In genomic region chr2:131521524-131521923, GRCh38 we compare ENCODE assay signal across 13 cellular contexts. TPM values are rescaled to one million over a fixed set of nuclear protein-coding genes. Genes with fewer than 3 reads are reported as not detected.
DNase-seq lines count a peak whose midpoint lies in the region; ATAC-seq, FAIRE-seq and TF ChIP-seq lines count a peak whose summit lies in the region.
"Not testable (repeated sequence)": the region's sequence is repeated elsewhere in the genome, so short reads cannot be mapped to it uniquely, and the experiment has no call there.
"Had no signal": no experiment of that assay in that cellular context is flagged by ENCODE, and none has a peak within 500 bp of the region (broad histone marks: within the 10 kb centered on the region; RNA-seq: fewer than 3 reads in every experiment).

No MANE protein-coding gene starts in this region.

- not testable (repeated sequence) for TF ChIP-seq CTCF in CD14-positive monocyte (IDR thresholded peaks at IDR 0.05); K562 (IDR thresholded peaks at IDR 0.05 in 2 of 3, conservative IDR thresholded peaks at IDR 0.05 in 1 of 3; ENCODE audit: insufficient read depth in 2 of 3, low read depth in 1 of 3, low read length in 3 of 3); testis (IDR thresholded peaks at IDR 0.05)

- H2AFZ ChIP-seq in K562 (ENCODE audit: low read depth, low read length) = not testable (repeated sequence)

- H3K79me2 ChIP-seq in K562 (ENCODE audit: control insufficient read depth, insufficient read depth, low read length) = not testable (repeated sequence)

- not testable (repeated sequence) for H3K9me1 ChIP-seq in K562 (ENCODE audit: control insufficient read depth, insufficient read depth, low read length)

- not testable (repeated sequence) for H3K4me3 ChIP-seq in K562, testis

- H3K36me3 Mint-ChIP-seq in CD14-positive monocyte = peaks cover 23 to 51% of the 10 kb centered on the region in 2 donors
- H3K36me3 Mint-ChIP-seq in T-helper 2 cell treated with Interferon-gamma antibody and Interleukin-4, amounts not matched to agents 5 μg/mL and 100 μg/mL, for 36 hours (ENCODE audit: low read depth) = peaks cover 13% of the 10 kb centered on the region

- H3K9me3 Mint-ChIP-seq in CD14-positive monocyte; T-helper 2 cell treated with Interferon-gamma antibody and Interleukin-4, amounts not matched to agents 5 μg/mL and 100 μg/mL, for 36 hours: not testable (repeated sequence)

- not testable (repeated sequence) for H4K20me1 ChIP-seq in K562 (replicated peaks; ENCODE audit: control insufficient read depth, insufficient read depth, low read length)

- DNase-seq in CD14-positive monocyte (ENCODE audit: low spot score) (peak; percentile 29), Right ventricle myocardium superior (peak; percentile 6), mesenteric fat pad (ENCODE audit: low spot score) (peak; percentile 47), testis (peak; percentile 7)
- not testable (repeated sequence) for DNase-seq in T-helper 2 cell treated with Interferon-gamma antibody and Interleukin-4, amounts not matched to agents 5 μg/mL and 100 μg/mL, for 36 hours (ENCODE audit: low spot score); K562 (ENCODE audit: extremely low read depth in 1 of 4, low spot score in 3 of 4)

- not testable (repeated sequence) for H3K27ac ChIP-seq in K562 (ENCODE audit: extremely low read depth, low read depth, low read length); testis

- not testable (repeated sequence) for H3K27me3 Mint-ChIP-seq in CD14-positive monocyte (ENCODE audit: low read depth in 3 of 3); T-helper 2 cell treated with Interferon-gamma antibody and Interleukin-4, amounts not matched to agents 5 μg/mL and 100 μg/mL, for 36 hours (ENCODE audit: low read depth)

- ATAC-seq in K562; Right ventricle myocardium superior (ENCODE audit: poor library complexity): not testable (repeated sequence)

- H3K27ac Mint-ChIP-seq in CD14-positive monocyte = not testable (repeated sequence)
- H3K27ac Mint-ChIP-seq in T-helper 2 cell treated with Interferon-gamma antibody and Interleukin-4, amounts not matched to agents 5 μg/mL and 100 μg/mL, for 36 hours = peak overlapping the region; percentile 15

- not testable (repeated sequence) for H3K9ac ChIP-seq in K562 (ENCODE audit: insufficient read depth in 1 of 2, low read depth in 2 of 2, low read length in 2 of 2)

- POLR2A ChIA-PET in K562 (lab: Yijun Ruan, JAX) = not testable (repeated sequence)

- not testable (repeated sequence) for H3K4me1 Mint-ChIP-seq in CD14-positive monocyte; T-helper 2 cell treated with Interferon-gamma antibody and Interleukin-4, amounts not matched to agents 5 μg/mL and 100 μg/mL, for 36 hours (ENCODE audit: low read depth)

- peaks cover 32% of the 10 kb centered on the region; the same call in 1 of the 3 replicates for H3K36me3 ChIP-seq in K562 (ENCODE audit: control insufficient read depth, insufficient read depth, low read length)
- not testable (repeated sequence) for H3K36me3 ChIP-seq in testis (ENCODE audit: low read depth, missing control alignments)

- TF ChIP-seq RAD21 in K562 (CRISPR knock-in tag; conservative IDR thresholded peaks at IDR 0.05 in 1 of 2, IDR thresholded peaks at IDR 0.05 in 1 of 2) = not testable (repeated sequence)

- H3K4me1 ChIP-seq in K562 (replicated peaks in 1 of 2; ENCODE audit: control insufficient read depth in 2 of 2, insufficient read depth in 2 of 2, low read length in 2 of 2) (peaks cover 0 to 13% of the 10 kb centered on the region in 2 experiments; a peak in 2 of 5 replicates), testis (peaks cover 11% of the 10 kb centered on the region)

- WGBS in K562 (ENCODE audit: insufficient coverage, low coverage, missing lambda C conversion rate) = 81% methylated on average over 4 of the region's 6 CpGs
- WGBS in testis, 2 donors = 76% methylated on average over 6 of the region's 6 CpGs

- intact Hi-C loops in CD14-positive monocyte (cut with micrococcal nuclease); K562 (cut with micrococcal nuclease); Right ventricle myocardium superior (cut with DNase I); testis (cut with DNase I; ENCODE audit: low total_unique reads): not testable (repeated sequence)

- peak; percentile 55 for FAIRE-seq in K562 (lab: Jason Lieb, UNC)

- TF ChIP-seq POLR2A in K562 (conservative IDR thresholded peaks at IDR 0.05); testis (IDR thresholded peaks at IDR 0.05): not testable (repeated sequence)

- in situ Hi-C loops in K562 (cut with MboI) = loop anchor here (5.0 to 25.0 kb wide), 2 partner anchors 1184 to 1374 kb away; partner anchors contain the start of genes CCDC74B and IMP4

- not testable (repeated sequence) for H3K27me3 ChIP-seq in K562 (ENCODE audit: control insufficient read depth in 2 of 2, insufficient read depth in 2 of 2, low read length in 2 of 2); testis

- BruUV-seq in K562 (replicated peaks; lab: Mats Ljungman, UMichigan) = not testable (repeated sequence)

- not testable (repeated sequence) for H3K9me3 ChIP-seq in K562 (replicated peaks; ENCODE audit: control insufficient read depth, insufficient read depth, low read depth, low read length); testis

- not testable (repeated sequence) for H3K4me2 ChIP-seq in K562 (ENCODE audit: insufficient read depth, low read length)

- not testable (repeated sequence) for H3K4me3 Mint-ChIP-seq in CD14-positive monocyte; T-helper 2 cell treated with Interferon-gamma antibody and Interleukin-4, amounts not matched to agents 5 μg/mL and 100 μg/mL, for 36 hours

- TF ChIP-seq EP300 in K562 (IDR thresholded peaks at IDR 0.05; ENCODE audit: low read length) = not testable (repeated sequence)

- CTCF ChIA-PET in K562 (lab: Yijun Ruan, JAX; ENCODE audit: low intra/inter-chr PET ratio) = not testable (repeated sequence)

RNA-seq across cellular contexts. Expression of gene CCDC74A, which starts 6.2 kb away (rescaled TPM):
- polyA plus RNA-seq in CD14-positive monocyte (not detected), K562 (2011; rRNA removed) (22.1 and 29.0 TPM in 2 replicates), K562 (2014; fragmentation: Illumina TruSeq; extraction: Trizol) (8.8 and 11.0 TPM in 2 replicates), K562 (2014; fragmentation: Nextera tagmentation; extraction: Ambion mirVana) (1 to 10 TPM; 1.1 to 1.3 TPM), K562 (2014; rRNA removed) (25.1 and 38.1 TPM in 2 replicates), testis (ENCODE audit: insufficient read depth, low read depth, low replicate concordance) (124 TPM)
- 34.1 and 111 TPM in 2 replicates for total RNA-seq in K562 (2011; cell fraction: chromatin; rRNA removed; ENCODE audit: low replicate concordance)
- total RNA-seq in K562 (2011; cell fraction: nucleolus; rRNA removed) = 65.5 and 86.6 TPM in 2 replicates
- total RNA-seq in K562 (2011; cell fraction: nucleoplasm; rRNA removed) = 51.4 and 61.8 TPM in 2 replicates
- total RNA-seq in K562 (2014; rRNA removed) (19.5 and 28.0 TPM in 2 replicates), K562 (2014; rRNA removed; fragmentation: Illumina TruSeq; extraction: Trizol) (3.7 and 4.3 TPM in 2 replicates), K562 (2015; rRNA removed; fragmentation: Illumina TruSeq; extraction: Trizol) (9.5 and 9.6 TPM in 2 replicates), K562 (2021) (12.5 and 13.1 TPM in 2 replicates), Right ventricle myocardium superior (0.35 TPM), mesenteric fat pad (0.96 TPM), testis (100 to 1,000 TPM; 165 to 176 TPM)
- polyA plus RNA-seq in K562 (2011; cell fraction: cytosol; rRNA removed) = 19.9 and 23.2 TPM in 2 replicates
- 128 and 170 TPM in 2 replicates for polyA plus RNA-seq in K562 (2011; cell fraction: nucleus; rRNA removed)
- 11.6 and 20.5 TPM in 2 replicates for polyA plus RNA-seq in K562 (2012)
- 4.6 and 4.9 TPM in 2 replicates for polyA minus RNA-seq in K562 (2011; rRNA and poly(A)+ RNA removed)
- 5.3 and 10.2 TPM in 2 replicates for polyA minus RNA-seq in K562 (2011; cell fraction: cytosol; rRNA and poly(A)+ RNA removed)
- polyA minus RNA-seq in K562 (2011; cell fraction: nucleus; rRNA and poly(A)+ RNA removed) = 20.9 and 21.0 TPM in 2 replicates

RNA-seq across cellular contexts. Expression of gene MZT2A, which starts 29.3 kb away (rescaled TPM):
- polyA plus RNA-seq in CD14-positive monocyte (10 to 100 TPM; 13.6 to 26.0 TPM), K562 (2011; rRNA removed) (124 and 159 TPM in 2 replicates), K562 (2014; fragmentation: Illumina TruSeq; extraction: Trizol) (12.3 and 61.7 TPM in 2 replicates), K562 (2014; fragmentation: Nextera tagmentation; extraction: Ambion mirVana) (10 to 100 TPM in 1 of 2 experiments, 1 to 10 TPM in 1; 5.8 to 10.8 TPM), K562 (2014; rRNA removed) (313 and 341 TPM in 2 replicates), testis (ENCODE audit: insufficient read depth, low read depth, low replicate concordance) (86.8 TPM)
- total RNA-seq in K562 (2011; cell fraction: chromatin; rRNA removed; ENCODE audit: low replicate concordance) = 25.8 and 78.6 TPM in 2 replicates
- total RNA-seq in K562 (2011; cell fraction: nucleolus; rRNA removed) = 83.4 and 85.7 TPM in 2 replicates
- total RNA-seq in K562 (2011; cell fraction: nucleoplasm; rRNA removed) = 47.7 and 51.6 TPM in 2 replicates
- total RNA-seq in K562 (2014; rRNA removed) (355 and 449 TPM in 2 replicates), K562 (2014; rRNA removed; fragmentation: Illumina TruSeq; extraction: Trizol) (14.0 and 16.2 TPM in 2 replicates), K562 (2015; rRNA removed; fragmentation: Illumina TruSeq; extraction: Trizol) (101 and 116 TPM in 2 replicates), K562 (2021) (261 and 263 TPM in 2 replicates), Right ventricle myocardium superior (337 TPM), mesenteric fat pad (37.3 TPM), testis (100 to 1,000 TPM in 1 of 2 donors, 10 to 100 TPM in 1; 67.3 to 113 TPM)
- polyA plus RNA-seq in K562 (2011; cell fraction: cytosol; rRNA removed) = 129 and 471 TPM in 2 replicates
- polyA plus RNA-seq in K562 (2011; cell fraction: nucleus; rRNA removed) = 79.8 and 83.1 TPM in 2 replicates
- 211 and 226 TPM in 2 replicates for polyA plus RNA-seq in K562 (2012)
- 11.0 and 12.8 TPM in 2 replicates for polyA minus RNA-seq in K562 (2011; rRNA and poly(A)+ RNA removed)
- polyA minus RNA-seq in K562 (2011; cell fraction: cytosol; rRNA and poly(A)+ RNA removed) = 40.8 and 54.0 TPM in 2 replicates
- 29.5 and 33.0 TPM in 2 replicates for polyA minus RNA-seq in K562 (2011; cell fraction: nucleus; rRNA and poly(A)+ RNA removed)

RNA-seq across cellular contexts. Expression of gene TUBA3D, which starts 45.6 kb away (rescaled TPM):
- polyA plus RNA-seq in CD14-positive monocyte (not detected), K562 (2011; rRNA removed) (0.14 TPM in 1 of 2 replicates, not detected in the other), K562 (2014; fragmentation: Illumina TruSeq; extraction: Trizol) (not detected in 2 replicates), K562 (2014; fragmentation: Nextera tagmentation; extraction: Ambion mirVana) (not detected), K562 (2014; rRNA removed) (not detected in 2 replicates), testis (ENCODE audit: insufficient read depth, low read depth, low replicate concordance) (516 TPM)
- not detected in 2 replicates for total RNA-seq in K562 (2011; cell fraction: chromatin; rRNA removed; ENCODE audit: low replicate concordance)
- not detected in 2 replicates for total RNA-seq in K562 (2011; cell fraction: nucleolus; rRNA removed)
- total RNA-seq in K562 (2011; cell fraction: nucleoplasm; rRNA removed) = not detected in 2 replicates
- total RNA-seq in K562 (2014; rRNA removed) (not detected in 2 replicates), K562 (2014; rRNA removed; fragmentation: Illumina TruSeq; extraction: Trizol) (not detected in 2 replicates), K562 (2015; rRNA removed; fragmentation: Illumina TruSeq; extraction: Trizol) (not detected in 2 replicates), K562 (2021) (not detected in 2 replicates), Right ventricle myocardium superior (113 TPM), mesenteric fat pad (not detected), testis (100 to 1,000 TPM; 238 to 270 TPM)
- 0.43 TPM in 1 of 2 replicates, not detected in the other for polyA plus RNA-seq in K562 (2011; cell fraction: cytosol; rRNA removed)
- polyA plus RNA-seq in K562 (2011; cell fraction: nucleus; rRNA removed) = 0.07 TPM in 1 of 2 replicates, not detected in the other
- polyA plus RNA-seq in K562 (2012) = 0.20 and 0.44 TPM in 2 replicates
- not detected in 2 replicates for polyA minus RNA-seq in K562 (2011; rRNA and poly(A)+ RNA removed)
- polyA minus RNA-seq in K562 (2011; cell fraction: cytosol; rRNA and poly(A)+ RNA removed) = not detected in 2 replicates
- not detected in 2 replicates for polyA minus RNA-seq in K562 (2011; cell fraction: nucleus; rRNA and poly(A)+ RNA removed)
- total RNA-seq: Calu3; CD4-positive, alpha-beta memory T cell; Daoy; G401; GM23338; H4; HFFc6 had no signal
- polyA plus RNA-seq: CD4-positive, alpha-beta memory T cell had no signal

Comparison
In these comparisons a context has a peak if more than half of its experiments do, and no peak if none do; other contexts are left out.
1. RNA of gene TUBA3D, which starts 45.6 kb away (total RNA-seq): 238 to 270 TPM in testis and 113 TPM in Right ventricle myocardium superior (single experiment); not detected in K562 and not detected in mesenteric fat pad (single experiment); every median in the first group is over 10 times any median in the second.